ENCODE assay signal across 26 cellular contexts in genomic region chr11:6096417-6096816, GRCh38. TPM values are rescaled to one million over a fixed set of nuclear protein-coding genes. Genes with fewer than 3 reads are reported as not detected.
A peak's percentile ranks its signal among the peaks of the same experiment; 100 is the strongest.
DNase-seq lines count a peak whose midpoint lies in the region; ATAC-seq and TF ChIP-seq lines count a peak whose summit lies in the region.
"Had no signal": no experiment of that assay in that cellular context is flagged by ENCODE, and none has a peak within 500 bp of the region (broad histone marks: within the 10 kb centered on the region; RNA-seq: fewer than 3 reads in every experiment).

No MANE protein-coding gene starts in this region.

- H3K36me3 ChIP-seq in BLaER1 (no peaks in the 10 kb centered on the region), OCI-LY7 (ENCODE audit: insufficient read depth, low read length) (no peaks in the 10 kb centered on the region)
- H3K36me3 ChIP-seq: MG63, spleen had no signal

- CTCF ChIA-PET in OCI-LY7 (lab: Charles Lee; ENCODE audit: unreplicated experiment): interaction anchor here (1.1 kb wide), 1 partner anchor 12 kb away, joined by 3 read pairs; no protein-coding TSS in a partner anchor

- peak overlapping the region; percentile 44 for H3K27ac ChIP-seq in BLaER1
- H3K27ac ChIP-seq in OCI-LY7 (ENCODE audit: low read depth, low read length, poor library complexity, severe bottlenecking): peak overlapping the region; percentile 49
- H3K27ac ChIP-seq: dorsolateral prefrontal cortex, spleen, VCaP had no signal

- H3K9me2 ChIP-seq in OCI-LY7 (ENCODE audit: insufficient read depth, low read length): no peaks in the 10 kb centered on the region

- intact Hi-C loops in OCI-LY7 (cut with micrococcal nuclease; ENCODE audit: unreplicated experiment): loop anchor here (2.0 kb wide), 1 partner anchor 34 kb away; no protein-coding TSS in a partner anchor

- H3K4me2 ChIP-seq in BLaER1 (peak overlapping the region; percentile 64), OCI-LY7 (ENCODE audit: low read length) (peak overlapping the region; percentile 62)

- BruUV-seq in OCI-LY7 (replicated peaks; lab: Mats Ljungman, UMichigan): no TSS peak

- DNase-seq in OCI-LY7 (ENCODE audit: low spot score) (peak; percentile 83), hepatic stellate cell (ENCODE audit: low spot score) (peak; percentile 9), GF-D8 (lab: John Stamatoyannopoulos, UW) (no peak)
- DNase-seq in activated CD8-positive, alpha-beta memory T cell treated with anti-CD3 and anti-CD28 coated beads, Interleukin-2, amount 50 U/mL, for 4 hours: no peak
- DNase-seq: activated CD4-positive, alpha-beta T cell treated with anti-CD3 and anti-CD28 coated beads, Interleukin-2, amount 10 ng/mL, durations not matched to agents 24 days and 14 days; anterior cingulate cortex; CD4-positive, CD25-positive, alpha-beta regulatory T cell; dorsolateral prefrontal cortex; MG63; midbrain; natural killer cell; NCI-H1436; NCI-H510A; spleen; stimulated activated CD4-positive, alpha-beta T cell treated with anti-CD3 and anti-CD28 coated beads, Interleukin-4, amount 100 ng/mL, for 1 hour had no signal

- ATAC-seq in GM18909 (IDR thresholded peaks at IDR 0.05; ENCODE audit: poor library complexity, unreplicated experiment) (peak; percentile 78), GM18505 (IDR thresholded peaks at IDR 0.05; ENCODE audit: unreplicated experiment) (no peak)
- ATAC-seq: activated naive CD4-positive, alpha-beta T cell treated with anti-CD3 and anti-CD28 coated beads, Interleukin-2, amount 50 U/mL, for 72 hours; K562; natural killer cell; stimulated activated memory B cell treated with anti-CD40 and anti-IgM and Interleukin-4, amounts not matched to agents 10 μg/mL and 1 μg/mL and 100 μg/mL, for 72 hours had no signal

- H3K79me2 ChIP-seq in OCI-LY7 (ENCODE audit: insufficient read depth, low read depth, low read length): no peaks in the 10 kb centered on the region

- TF ChIP-seq CTCF in OCI-LY7 (conservative IDR thresholded peaks at IDR 0.05; ENCODE audit: low read length): no peak; the same call in 1 of the 2 replicates

- H3K9me3 ChIP-seq in BLaER1: peaks cover 8% of the 10 kb centered on the region
- no peaks in the 10 kb centered on the region; the same call in 1 of the 2 replicates for H3K9me3 ChIP-seq in OCI-LY7 (ENCODE audit: low read length)

- H2AFZ ChIP-seq in OCI-LY7 (ENCODE audit: low read length): peak overlapping the region; percentile 66

- no peaks in the 10 kb centered on the region for H3K27me3 ChIP-seq in BLaER1
- H3K27me3 ChIP-seq: MG63 had no signal

- peaks cover 39% of the 10 kb centered on the region for H3K4me1 ChIP-seq in BLaER1
- H3K4me1 ChIP-seq in OCI-LY7 (ENCODE audit: insufficient read depth, low read length, poor library complexity, severe bottlenecking): peaks cover 54% of the 10 kb centered on the region

- POLR2A ChIA-PET in OCI-LY7 (lab: Charles Lee): no interaction called here

- H4K20me1 ChIP-seq in BLaER1: no peaks in the 10 kb centered on the region
- no peaks in the 10 kb centered on the region for H4K20me1 ChIP-seq in OCI-LY7 (ENCODE audit: insufficient read depth, low read length)

- H3K9ac ChIP-seq in BLaER1: no peak overlapping the region

- TF ChIP-seq POLR2A in GM18505 (IDR thresholded peaks at IDR 0.05; ENCODE audit: borderline replicate concordance, extremely low read depth, insufficient read depth, insufficient read length): no peak

- no peak overlapping the region for H3K4me3 ChIP-seq in BLaER1
- peak overlapping the region; percentile 41 for H3K4me3 ChIP-seq in OCI-LY7 (ENCODE audit: low read depth, low read length, poor library complexity, severe bottlenecking)
- H3K4me3 ChIP-seq: dorsolateral prefrontal cortex, K562, MG63, spleen had no signal

RNA-seq across cellular contexts. Expression of gene OR56B4, which starts 11.1 kb away (rescaled TPM):
- total RNA-seq in OCI-LY7 (2014; rRNA removed; shearing (Covaris generic)): not detected in 2 replicates
- not detected in 2 replicates for total RNA-seq in OCI-LY7 (2022)
- total RNA-seq: activated CD4-positive, alpha-beta T cell treated with anti-CD3 and anti-CD28 coated beads, Interleukin-2, amount 10 ng/mL, durations not matched to agents 24 days and 14 days; activated naive CD4-positive, alpha-beta T cell treated with anti-CD3 and anti-CD28 coated beads, Interleukin-2, amount 50 U/mL, for 72 hours; activated T-helper 1 cell treated with anti-CD3 and anti-CD28 coated beads, Interleukin-12 subunit alpha, Interleukin-12 subunit beta, Interleukin-2, Interleukin-4 antibody, amounts not matched to agents 30 ng/mL and 10 ng/mL and 1 ng/mL, durations not matched to agents 14 hours and 24 hours and 36 hours; CD4-positive, CD25-positive, alpha-beta regulatory T cell; dorsolateral prefrontal cortex; K562; liver; natural killer cell; omental fat pad; renal cortical epithelial cell; spleen had no signal

Comparison
In these comparisons a context has a peak if more than half of its experiments do, and no peak if none do; other contexts are left out.
1. DNase-seq: peak in OCI-LY7 (single experiment) and hepatic stellate cell (single experiment); none in activated CD8-positive, alpha-beta memory T cell treated with anti-CD3 and anti-CD28 coated beads, Interleukin-2, amount 50 U/mL, for 4 hours (single experiment) and GF-D8 (single experiment).